In genomic region chr1:1304331-1305299, GRCh38 we compare ENCODE assay signal across 8 cellular contexts. TPM values are rescaled to one million over a fixed set of nuclear protein-coding genes. Genes with fewer than 3 reads are reported as not detected.
DNase-seq lines count a peak whose midpoint lies in the region; TF ChIP-seq lines count a peak whose summit lies in the region.

No MANE protein-coding gene starts in this region.

- DNase-seq in AG09319 (ENCODE audit: extremely low read depth, low read depth) (peak; percentile 31), HFFc6 (peak; percentile 74), SJCRH30 (peak; percentile 96 to 97), epidermal melanocyte (ENCODE audit: insufficient read length, low spot score) (peak; percentile 85), midbrain (lab: John Stamatoyannopoulos, UW) (peak; percentile 91), transverse colon (peak; percentile 78), 8988T (no peak), GF-D8 (lab: John Stamatoyannopoulos, UW) (no peak)

- no peaks in the 10 kb centered on the region for H3K36me3 Mint-ChIP-seq in HFFc6 (ENCODE audit: low read depth)

- H3K9me3 ChIP-seq in SJCRH30 (replicated peaks), result no peaks in the 10 kb centered on the region
- no peaks in the 10 kb centered on the region for H3K9me3 ChIP-seq in transverse colon

- TF ChIP-seq CTCF in AG09319 (IDR thresholded peaks at IDR 0.05; ENCODE audit: low read depth, low read length), result no peak
- 0 out of 2 replicates have a peak, but pooled peaks have one; percentile 9 for TF ChIP-seq CTCF in HFFc6 (IDR thresholded peaks at IDR 0.05)
- TF ChIP-seq CTCF in transverse colon (IDR thresholded peaks at IDR 0.05), result no peak

- peaks cover 26% of the 10 kb centered on the region for H3K4me1 Mint-ChIP-seq in HFFc6 (ENCODE audit: low read depth)

- TF ChIP-seq POLR2A in transverse colon (IDR thresholded peaks at IDR 0.05), result no peak

- H3K4me1 ChIP-seq in SJCRH30 (peaks cover 24% of the 10 kb centered on the region), transverse colon (peaks cover 30 to 52% (median 45%) of the 10 kb centered on the region in 4 donors)

- H3K9me3 Mint-ChIP-seq in HFFc6, result no peaks in the 10 kb centered on the region

- peak overlapping the region; percentile 76 for H3K27ac ChIP-seq in SJCRH30
- peak overlapping the region; percentile 80 to 96 (median 86) for H3K27ac ChIP-seq in transverse colon

- in situ Hi-C loops in transverse colon (cut with MboI; ENCODE audit: low pct_ligation_motif_present in 1 of 4, low pct_unique_long_range_greater_than_20kb in 1 of 4, low sequenced_read_pairs in 3 of 4), result no loop called here

- intact Hi-C loops in transverse colon (cut with DNase I; ENCODE audit: low total_unique reads), result no loop called here

- H3K36me3 ChIP-seq in SJCRH30 (peaks cover 3% of the 10 kb centered on the region; the same call in 1 of the 2 replicates), transverse colon (no peaks in the 10 kb centered on the region)

- peak overlapping the region; percentile 94 for H3K4me3 Mint-ChIP-seq in HFFc6

- 42% methylated on average over 24 of the region's 29 CpGs; no CpG with 5 or more reads in 1 of the 2 donors for WGBS in transverse colon (ENCODE audit: low coverage in 1 of 2), 2 donors

- H3K27me3 ChIP-seq in SJCRH30 (no peaks in the 10 kb centered on the region), transverse colon (no peaks in the 10 kb centered on the region)

- peak overlapping the region; percentile 87 for H3K27ac Mint-ChIP-seq in HFFc6

- no peak for TF ChIP-seq EP300 in transverse colon (IDR thresholded peaks at IDR 0.05; ENCODE audit: low read depth)

- H3K4me3 ChIP-seq in SJCRH30 (peak overlapping the region; percentile 79), transverse colon (peak overlapping the region; percentile 13 to 95 (median 52))

- peaks cover 3% of the 10 kb centered on the region for H3K27me3 Mint-ChIP-seq in HFFc6 (ENCODE audit: insufficient read depth)

RNA-seq across cellular contexts. Expression of gene ACAP3, which starts 3.1 kb away (rescaled TPM):
- 10 to 100 TPM; 39.4 to 50.8 (median 42.6) TPM for total RNA-seq in HFFc6 (2021; fragmentation: NEBNext Ultra II Directional; extraction: Animal tissue kit (Norgen Biotek cat#: 25700))
- 18.7 and 27.4 TPM in 2 replicates for total RNA-seq in SJCRH30 (2014; rRNA removed; shearing (Covaris generic))
- total RNA-seq in transverse colon, result 100 to 1,000 TPM in 2 of 4 donors, 10 to 100 TPM in 2; 52.4 to 190 (median 99.5) TPM

RNA-seq across cellular contexts. Expression of gene PUSL1, which starts 3.8 kb away (rescaled TPM):
- total RNA-seq in HFFc6 (2021; fragmentation: NEBNext Ultra II Directional; extraction: Animal tissue kit (Norgen Biotek cat#: 25700)), result 10 to 100 TPM; 23.5 to 28.7 (median 25.6) TPM
- total RNA-seq in SJCRH30 (2014; rRNA removed; shearing (Covaris generic)), result 23.9 and 25.3 TPM in 2 replicates
- 10 to 100 TPM in 3 of 4 donors, 1 to 10 TPM in 1; 7.0 to 35.9 (median 20.5) TPM for total RNA-seq in transverse colon

RNA-seq across cellular contexts. Expression of gene INTS11, which starts 19.8 kb away (rescaled TPM):
- total RNA-seq in HFFc6 (2021; fragmentation: NEBNext Ultra II Directional; extraction: Animal tissue kit (Norgen Biotek cat#: 25700)), result 10 to 100 TPM; 65.6 to 78.3 (median 69.8) TPM
- 66.0 and 78.7 TPM in 2 replicates for total RNA-seq in SJCRH30 (2014; rRNA removed; shearing (Covaris generic))
- 100 to 1,000 TPM; 118 to 424 (median 140) TPM for total RNA-seq in transverse colon

RNA-seq across cellular contexts. Expression of gene CPTP, which starts 20.0 kb away (rescaled TPM):
- total RNA-seq in HFFc6 (2021; fragmentation: NEBNext Ultra II Directional; extraction: Animal tissue kit (Norgen Biotek cat#: 25700)), result 10 to 100 TPM; 24.6 to 31.5 (median 26.6) TPM
- total RNA-seq in SJCRH30 (2014; rRNA removed; shearing (Covaris generic)), result 22.1 and 22.3 TPM in 2 replicates
- total RNA-seq in transverse colon, result 100 to 1,000 TPM in 1 of 4 donors, 10 to 100 TPM in 3; 48.0 to 134 (median 77.7) TPM

RNA-seq across cellular contexts. Expression of gene SCNN1D, which starts 24.4 kb away (rescaled TPM):
- 1 to 10 TPM; 1.4 to 3.0 (median 2.0) TPM for total RNA-seq in HFFc6 (2021; fragmentation: NEBNext Ultra II Directional; extraction: Animal tissue kit (Norgen Biotek cat#: 25700))
- 1.1 and 2.2 TPM in 2 replicates for total RNA-seq in SJCRH30 (2014; rRNA removed; shearing (Covaris generic))
- 1 to 10 TPM; 1.5 to 3.5 (median 2.4) TPM for total RNA-seq in transverse colon

Comparison
In these comparisons a context has a peak if more than half of its experiments do, and no peak if none do; other contexts are left out.
1. DNase-seq: peak in AG09319 (single experiment), HFFc6 (single experiment), SJCRH30 (2 of 2), epidermal melanocyte (single experiment), midbrain (single experiment) and transverse colon (single experiment); none in 8988T (single experiment) and GF-D8 (single experiment).